10 cellular contexts compared by ENCODE assay signal in genomic region chr9:134165357-134166315, GRCh38. TPM values are rescaled to one million over a fixed set of nuclear protein-coding genes. Genes with fewer than 3 reads are reported as not detected.
DNase-seq lines count a peak whose midpoint lies in the region; ATAC-seq, FAIRE-seq and TF ChIP-seq lines count a peak whose summit lies in the region.
"Had no signal": no experiment of that assay in that cellular context is flagged by ENCODE, and none has a peak within 500 bp of the region (broad histone marks: within the 10 kb centered on the region; RNA-seq: fewer than 3 reads in every experiment).

No MANE protein-coding gene starts in this region.

- intact Hi-C loops in CD4-positive, alpha-beta T cell (cut with DNase I, micrococcal nuclease) = loop anchor here (2.0 to 10.0 kb wide), 4 partner anchors 97 to 1339 kb away; partner anchors contain the start of genes BRD3 (in 1 of the 2), COL5A1 (in 1 of the 2), MRPS2 (in 1 of the 2) and RXRA (in 1 of the 2)
- intact Hi-C loops in MCF 10A (cut with micrococcal nuclease) = no loop called here

- no peak for FAIRE-seq in GM12891 (lab: Jason Lieb, UNC)

- H3K27me3 ChIP-seq in CD4-positive, alpha-beta T cell (ENCODE audit: control insufficient read depth, insufficient read depth, low read length) = no peaks in the 10 kb centered on the region
- H3K27me3 ChIP-seq: upper lobe of left lung had no signal

- no peak overlapping the region for H3K27ac Mint-ChIP-seq in CD4-positive, alpha-beta T cell
- H3K27ac Mint-ChIP-seq in T-helper 17 cell = no peak overlapping the region
- H3K27ac Mint-ChIP-seq in MCF 10A (ENCODE audit: low read depth, unreplicated experiment) = no peak overlapping the region
- no peak overlapping the region for H3K27ac Mint-ChIP-seq in osteocyte (ENCODE audit: unreplicated experiment)

- TF ChIP-seq POLR2A in GM12891 (IDR thresholded peaks at IDR 0.05; ENCODE audit: low read depth, low read length) = no peak

- H3K27ac ChIP-seq in CD4-positive, alpha-beta T cell (ENCODE audit: low read depth, low read length) = no peak overlapping the region
- H3K27ac ChIP-seq: upper lobe of left lung had no signal

- TF ChIP-seq CTCF in CD4-positive, alpha-beta T cell (IDR thresholded peaks at IDR 0.05) = no peak
- TF ChIP-seq CTCF in MCF 10A (IDR thresholded peaks at IDR 0.05; ENCODE audit: unreplicated experiment) = no peak
- TF ChIP-seq CTCF in osteocyte (IDR thresholded peaks at IDR 0.05) = no peak

- CTCF ChIA-PET in CD4-positive, alpha-beta T cell (lab: Charles Lee) = interaction anchor here (0.6 kb wide), 1 partner anchor 1749 kb away, joined by 3 read pairs; no protein-coding TSS in a partner anchor
- CTCF ChIA-PET in MCF 10A (lab: Yijun Ruan, JAX) = interaction anchor here (1.5 kb wide), 1 partner anchor 283 kb away, joined by 4 read pairs; no protein-coding TSS in a partner anchor

- POLR2A ChIA-PET in CD4-positive, alpha-beta T cell (lab: Charles Lee) = interaction anchor here (1.0 to 4.3 kb wide), 12 partner anchors 20 to 1032 kb away, joined by 4 to 114 read pairs (median 8); partner anchors contain the start of genes BRD3OS and WDR5
- POLR2A ChIA-PET in MCF 10A (lab: Yijun Ruan, JAX) = interaction anchor here (0.9 to 2.6 kb wide), 9 partner anchors 30 to 282 kb away, joined by 4 to 29 read pairs (median 5); partner anchors contain the start of gene WDR5

- no TSS peak for BruUV-seq in MCF 10A (replicated peaks; lab: Mats Ljungman, UMichigan)

- peak; percentile 14 to 53 (median 27) for DNase-seq in CD4-positive, alpha-beta T cell
- DNase-seq in T-helper 17 cell (peak in 2 of 3 donors; percentile 17 to 27), MCF 10A (ENCODE audit: unreplicated experiment) (peak; percentile 37), osteocyte (ENCODE audit: extremely low spot score, unreplicated experiment) (no peak), NCI-H510A treated with DMSO at 0.1 percent for 48 hours (lab: John Stamatoyannopoulos, UW) (no peak), GM12891 (ENCODE audit: insufficient read length, low spot score) (no peak), dedifferentiated amniotic fluid mesenchymal stem cell (ENCODE audit: extremely low spot score) (no peak), COLO829 (ENCODE audit: low spot score) (no peak)

- ATAC-seq in CD4-positive, alpha-beta T cell (ENCODE audit: poor library complexity) = no peak
- ATAC-seq in T-helper 17 cell = no peak
- ATAC-seq: activated CD4-positive, CD25-positive, alpha-beta regulatory T cell treated with anti-CD3 and anti-CD28 coated beads, Interleukin-2, amount 50 U/mL, for 24 hours had no signal

- H3K9me3 Mint-ChIP-seq in CD4-positive, alpha-beta T cell = no peaks in the 10 kb centered on the region
- H3K9me3 Mint-ChIP-seq in MCF 10A (ENCODE audit: unreplicated experiment) (no peaks in the 10 kb centered on the region), osteocyte (ENCODE audit: unreplicated experiment) (no peaks in the 10 kb centered on the region)

- peaks cover 17% of the 10 kb centered on the region for H3K4me1 Mint-ChIP-seq in CD4-positive, alpha-beta T cell (ENCODE audit: low read depth)
- H3K4me1 Mint-ChIP-seq in T-helper 17 cell (peaks cover 16% of the 10 kb centered on the region), MCF 10A (ENCODE audit: insufficient read depth, unreplicated experiment) (peaks cover 6% of the 10 kb centered on the region), osteocyte (ENCODE audit: unreplicated experiment) (peaks cover 28% of the 10 kb centered on the region)

- H3K27me3 Mint-ChIP-seq in CD4-positive, alpha-beta T cell = peaks cover 4% of the 10 kb centered on the region
- H3K27me3 Mint-ChIP-seq in T-helper 17 cell (no peaks in the 10 kb centered on the region), MCF 10A (ENCODE audit: insufficient read depth, unreplicated experiment) (no peaks in the 10 kb centered on the region), osteocyte (ENCODE audit: unreplicated experiment) (no peaks in the 10 kb centered on the region)

- H3K4me3 Mint-ChIP-seq in CD4-positive, alpha-beta T cell = peak overlapping the region; percentile 48
- no peak overlapping the region for H3K4me3 Mint-ChIP-seq in T-helper 17 cell
- H3K4me3 Mint-ChIP-seq in MCF 10A (ENCODE audit: unreplicated experiment) = no peak overlapping the region
- peak overlapping the region; percentile 48 for H3K4me3 Mint-ChIP-seq in osteocyte (ENCODE audit: unreplicated experiment)

- no peaks in the 10 kb centered on the region for H3K9me3 ChIP-seq in CD4-positive, alpha-beta T cell (ENCODE audit: control insufficient read depth, low read length)
- no peaks in the 10 kb centered on the region for H3K9me3 ChIP-seq in T-helper 17 cell (ENCODE audit: control insufficient read depth, low read length, poor library complexity, severe bottlenecking)

- peaks cover 10% of the 10 kb centered on the region for H3K36me3 Mint-ChIP-seq in CD4-positive, alpha-beta T cell (ENCODE audit: low read depth)
- H3K36me3 Mint-ChIP-seq in T-helper 17 cell (ENCODE audit: low read depth) = no peaks in the 10 kb centered on the region
- H3K36me3 Mint-ChIP-seq in MCF 10A (ENCODE audit: insufficient read depth, unreplicated experiment) = no peaks in the 10 kb centered on the region
- peaks cover 2% of the 10 kb centered on the region for H3K36me3 Mint-ChIP-seq in osteocyte (ENCODE audit: unreplicated experiment)

TF ChIP-seq in GM12891, 5 proteins besides CTCF, POLR2A, EP300 and RAD21:
- TF ChIP-seq POLR2AphosphoS5 (IDR thresholded peaks at IDR 0.05; ENCODE audit: low read depth, low read length) (no peak), PAX5 (IDR thresholded peaks at IDR 0.05; ENCODE audit: insufficient read depth, low read length, severe bottlenecking) (no peak), TAF1 (IDR thresholded peaks at IDR 0.05; ENCODE audit: low read depth, low read length) (no peak), POU2F2 (IDR thresholded peaks at IDR 0.05; ENCODE audit: low read depth, low read length) (no peak), SPI1 (IDR thresholded peaks at IDR 0.05; ENCODE audit: low read depth, low read length) (no peak)
TF ChIP-seq in GM12891: peak in this region for 0.

RNA-seq across cellular contexts. Expression of gene RNU6ATAC, which starts 1.3 kb away (rescaled TPM):
- 10 to 100 TPM; 46.6 to 74.5 TPM for total RNA-seq in CD4-positive, alpha-beta T cell
- 10 to 100 TPM; 66.4 to 90.1 TPM for total RNA-seq in T-helper 17 cell
- total RNA-seq in MCF 10A (2022) = 21.0 and 53.3 TPM in 2 replicates
- total RNA-seq in osteocyte = 38.9 and 49.4 TPM in 2 replicates
- polyA plus RNA-seq in GM12891 (2012; ENCODE audit: low read depth, missing spikeins) = not detected

RNA-seq across cellular contexts. Expression of gene WDR5, which starts 29.8 kb away (rescaled TPM):
- 10 to 100 TPM; 14.9 to 16.9 TPM for total RNA-seq in CD4-positive, alpha-beta T cell
- total RNA-seq in T-helper 17 cell = 10 to 100 TPM; 18.3 to 18.4 TPM
- 36.5 and 43.8 TPM in 2 replicates for total RNA-seq in MCF 10A (2022)
- 26.8 and 29.3 TPM in 2 replicates for total RNA-seq in osteocyte
- polyA plus RNA-seq in GM12891 (2012; ENCODE audit: low read depth, missing spikeins) = 24.7 TPM

Comparison
In these comparisons a context has a peak if more than half of its experiments do, and no peak if none do; other contexts are left out.
1. DNase-seq: peak in CD4-positive, alpha-beta T cell (10 of 10), T-helper 17 cell (2 of 3) and MCF 10A (single experiment); none in osteocyte (single experiment), NCI-H510A treated with DMSO at 0.1 percent for 48 hours (single experiment), GM12891 (single experiment), dedifferentiated amniotic fluid mesenchymal stem cell (single experiment) and COLO829 (single experiment).
2. H3K4me3 Mint-ChIP-seq: peak in CD4-positive, alpha-beta T cell (single experiment) and osteocyte (single experiment); none in T-helper 17 cell (single experiment) and MCF 10A (single experiment).